In the genomic region with DNA sequence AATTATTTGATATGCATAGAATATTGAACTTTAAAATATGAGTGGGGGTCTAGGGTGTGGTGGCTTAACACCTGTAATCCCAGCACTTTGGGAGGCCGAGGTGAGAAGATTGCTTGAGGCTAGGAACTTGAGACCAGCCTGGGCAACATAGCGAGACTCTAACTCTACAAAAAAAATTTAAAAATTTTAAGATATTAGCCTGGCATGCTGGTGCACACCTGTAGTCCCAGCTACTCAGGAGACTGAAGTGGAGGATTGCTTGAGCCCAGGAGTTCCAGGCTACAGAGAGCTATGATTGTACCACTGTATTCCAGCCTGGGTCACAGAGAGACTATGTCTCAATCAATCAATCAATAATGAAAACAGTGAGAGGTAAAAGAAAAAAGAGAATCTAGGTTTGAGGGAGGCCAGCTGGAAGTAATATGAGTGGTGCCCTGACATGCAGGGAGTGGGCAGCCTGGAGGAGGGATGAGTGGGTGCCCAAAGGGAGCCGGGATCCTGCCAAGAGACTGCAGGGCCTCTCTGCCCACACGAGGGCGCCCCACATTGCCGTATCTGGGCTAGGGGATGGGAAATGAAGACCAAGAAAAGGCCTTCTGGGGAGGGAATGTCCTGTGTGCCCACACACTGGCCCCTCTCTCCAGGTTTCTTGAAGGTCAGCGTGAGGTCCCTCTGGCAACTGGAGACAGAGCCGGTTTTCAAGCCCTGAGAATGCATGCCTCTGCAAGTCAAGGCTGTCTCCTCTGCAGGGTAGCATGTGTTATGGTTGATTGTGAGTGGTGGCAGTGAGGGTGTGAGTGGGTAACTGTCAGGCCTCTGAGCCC, we compare ENCODE assay signal across 8 cellular contexts.
DNase-seq lines count a peak whose midpoint lies in the region; ATAC-seq and TF ChIP-seq lines count a peak whose summit lies in the region.

No MANE protein-coding gene starts in this region.

- H3K27me3 ChIP-seq in Panc1 (ENCODE audit: control insufficient read depth, insufficient read depth, low read length) = no peaks in the 10 kb centered on the region

- no peaks in the 10 kb centered on the region for H3K4me1 Mint-ChIP-seq in activated T-cell treated with anti-CD3 and anti-CD28 coated beads, Interleukin-2, amount 50 U/mL, for 72 hours (ENCODE audit: low read depth)
- H3K4me1 Mint-ChIP-seq in neural crest cell = peaks cover 53% of the 10 kb centered on the region
- no peaks in the 10 kb centered on the region for H3K4me1 Mint-ChIP-seq in stimulated activated naive CD8-positive, alpha-beta T cell treated with anti-CD3 and anti-CD28 coated beads, Interleukin-15, amount 100 ng/mL, for 72 hours

- no peaks in the 10 kb centered on the region for H3K9me3 Mint-ChIP-seq in activated T-cell treated with anti-CD3 and anti-CD28 coated beads, Interleukin-2, amount 50 U/mL, for 72 hours
- no peaks in the 10 kb centered on the region for H3K9me3 Mint-ChIP-seq in neural crest cell
- no peaks in the 10 kb centered on the region for H3K9me3 Mint-ChIP-seq in stimulated activated naive CD8-positive, alpha-beta T cell treated with anti-CD3 and anti-CD28 coated beads, Interleukin-15, amount 100 ng/mL, for 72 hours

- H3K36me3 ChIP-seq in Panc1 (ENCODE audit: control insufficient read depth, insufficient read depth, low read length) = no peaks in the 10 kb centered on the region

- no peak overlapping the region for H3K4me3 Mint-ChIP-seq in activated T-cell treated with anti-CD3 and anti-CD28 coated beads, Interleukin-2, amount 50 U/mL, for 72 hours
- no peak overlapping the region for H3K4me3 Mint-ChIP-seq in neural crest cell
- no peak overlapping the region for H3K4me3 Mint-ChIP-seq in stimulated activated naive CD8-positive, alpha-beta T cell treated with anti-CD3 and anti-CD28 coated beads, Interleukin-15, amount 100 ng/mL, for 72 hours

- in situ Hi-C loops in Panc1 (cut with HindIII; ENCODE audit: low pct_unique_long_range_greater_than_20kb, low sequenced_read_pairs) = no loop called here

- intact Hi-C loops in Panc1 (cut with micrococcal nuclease; ENCODE audit: unreplicated experiment) = loop anchor here (10.0 kb wide), 1 partner anchor 236 kb away; no protein-coding TSS in a partner anchor

- no peaks in the 10 kb centered on the region for H3K9me3 ChIP-seq in Panc1 (ENCODE audit: control insufficient read depth, insufficient read depth, low read depth, low read length)

- no peaks in the 10 kb centered on the region for H3K36me3 Mint-ChIP-seq in activated T-cell treated with anti-CD3 and anti-CD28 coated beads, Interleukin-2, amount 50 U/mL, for 72 hours (ENCODE audit: insufficient read depth in 2 of 2)
- no peaks in the 10 kb centered on the region for H3K36me3 Mint-ChIP-seq in neural crest cell (ENCODE audit: low read depth)

- TF ChIP-seq CTCF in GM12875 (IDR thresholded peaks at IDR 0.05; ENCODE audit: borderline replicate concordance, insufficient read depth, low read depth, low read length) = peak; percentile 93
- TF ChIP-seq CTCF in Panc1 (IDR thresholded peaks at IDR 0.05) = peak; percentile 91
- peak; percentile 97 for TF ChIP-seq CTCF in fibroblast of pulmonary artery (IDR thresholded peaks at IDR 0.05; ENCODE audit: low read length, missing control alignments)
- peak; percentile 90 for TF ChIP-seq CTCF in neural crest cell (conservative IDR thresholded peaks at IDR 0.05)

- no peak overlapping the region for H3K27ac Mint-ChIP-seq in activated T-cell treated with anti-CD3 and anti-CD28 coated beads, Interleukin-2, amount 50 U/mL, for 72 hours
- H3K27ac Mint-ChIP-seq in neural crest cell (ENCODE audit: unreplicated experiment) = no peak overlapping the region
- H3K27ac Mint-ChIP-seq in stimulated activated naive CD8-positive, alpha-beta T cell treated with anti-CD3 and anti-CD28 coated beads, Interleukin-15, amount 100 ng/mL, for 72 hours = peak overlapping the region in 1 of 2 donors; percentile 2

- H3K4me3 ChIP-seq in GM12875 (ENCODE audit: low read depth, low read length) (no peak overlapping the region), Panc1 (ENCODE audit: low read depth in 2 of 2, low read length in 2 of 2) (no peak overlapping the region), fibroblast of pulmonary artery (replicated peaks; ENCODE audit: low read depth, low read length) (no peak overlapping the region)

- H3K27ac ChIP-seq in Panc1 (ENCODE audit: low read length) = no peak overlapping the region

- POLR2A ChIA-PET in Panc1 (lab: Charles Lee) = no interaction called here

- CTCF ChIA-PET in Panc1 (lab: Charles Lee) = interaction anchor here (0.6 kb wide), 1 partner anchor 933 kb away, joined by 3 read pairs; no protein-coding TSS in a partner anchor

- peak; percentile 93 for ATAC-seq in Panc1
- peak; percentile 81 to 85 for ATAC-seq in activated T-cell treated with anti-CD3 and anti-CD28 coated beads, Interleukin-2, amount 50 U/mL, for 72 hours (replicated peaks in 1 of 2)
- peak; percentile 86 for ATAC-seq in stimulated activated naive CD8-positive, alpha-beta T cell treated with anti-CD3 and anti-CD28 coated beads, Interleukin-15, amount 100 ng/mL, for 72 hours
- ATAC-seq in HG03159 (IDR thresholded peaks at IDR 0.05; ENCODE audit: unreplicated experiment) = no peak

- H3K4me1 ChIP-seq in Panc1 (ENCODE audit: control insufficient read depth, insufficient read depth, low read length) = no peaks in the 10 kb centered on the region

- peaks cover 6% of the 10 kb centered on the region for H3K27me3 Mint-ChIP-seq in activated T-cell treated with anti-CD3 and anti-CD28 coated beads, Interleukin-2, amount 50 U/mL, for 72 hours (ENCODE audit: low read depth)
- H3K27me3 Mint-ChIP-seq in neural crest cell (ENCODE audit: low read depth) = no peaks in the 10 kb centered on the region
- H3K27me3 Mint-ChIP-seq in stimulated activated naive CD8-positive, alpha-beta T cell treated with anti-CD3 and anti-CD28 coated beads, Interleukin-15, amount 100 ng/mL, for 72 hours = peaks cover 28% of the 10 kb centered on the region

- DNase-seq in HUDEP-2 (lab: John Stamatoyannopoulos, UW; ENCODE audit: unreplicated experiment in 76 of 76) (peak in 65 of 76 experiments; percentile 4 to 83 (median 55)), Panc1 (ENCODE audit: low read depth, low spot score) (peak; percentile 42), fibroblast of pulmonary artery (ENCODE audit: low read depth) (peak; percentile 72), neural crest cell (ENCODE audit: low read depth, low spot score) (peak; percentile 86)
- DNase-seq in activated T-cell treated with anti-CD3 and anti-CD28 coated beads, Interleukin-2, amount 50 U/mL, for 72 hours = peak; percentile 70 to 78
- DNase-seq in stimulated activated naive CD8-positive, alpha-beta T cell treated with anti-CD3 and anti-CD28 coated beads, Interleukin-15, amount 100 ng/mL, for 72 hours = peak; percentile 55 to 61

- no TSS peak for BruUV-seq in Panc1 (replicated peaks; lab: Mats Ljungman, UMichigan)
